27 cellular contexts compared by ENCODE assay signal in genomic region chr12:21334100-21334499, GRCh38. TPM values are rescaled to one million over a fixed set of nuclear protein-coding genes. Genes with fewer than 3 reads are reported as not detected.
"Had no signal": no experiment of that assay in that cellular context is flagged by ENCODE, and none has a peak within 500 bp of the region (broad histone marks: within the 10 kb centered on the region; RNA-seq: fewer than 3 reads in every experiment).

No MANE protein-coding gene starts in this region.

- H3K9ac ChIP-seq: SK-N-SH had no signal

- ATAC-seq: activated CD8-positive, alpha-beta T cell treated with anti-CD3 and anti-CD28 coated beads for 36 hours; activated T-cell treated with anti-CD3 and anti-CD28 coated beads, Interleukin-2, amount 50 U/mL, for 72 hours had no signal

- H3K4me2 ChIP-seq: SK-N-SH had no signal

- H3K36me3 ChIP-seq: Peyer's patch, SJCRH30 had no signal

- H3K4me3 ChIP-seq: Peyer's patch, SJCRH30 had no signal

- DNase-seq: activated CD4-positive, alpha-beta T cell treated with anti-CD3 and anti-CD28 coated beads, Interleukin-2, amount 50 U/mL, for 1 hour; activated CD4-positive, CD25-positive, alpha-beta regulatory T cell; activated CD8-positive, alpha-beta memory T cell treated with anti-CD3 and anti-CD28 coated beads, Interleukin-2, amount 50 U/mL, for 4 hours; activated CD8-positive, alpha-beta T cell treated with anti-CD3 and anti-CD28 coated beads for 36 hours; activated gamma-delta T cell treated with Interleukin-2 at 50 U/mL for 16 hours; activated naive CD4-positive, alpha-beta T cell treated with anti-CD3 and anti-CD28 coated beads, Interleukin-2, amount 10 ng/mL, durations not matched to agents 7 days and 5 days; activated naive CD8-positive, alpha-beta T cell treated with anti-CD3 and anti-CD28 coated beads for 36 hours; activated T-cell treated with anti-CD3 and anti-CD28 coated beads, Interleukin-2, amount 50 U/mL, for 72 hours; anterior cingulate cortex; KG1; NCI-H1105; NCI-H1436; NCI-H1694 treated with DMSO at 0.1 percent for 48 hours; NCI-H2029 treated with DMSO at 0.1 percent for 48 hours; NCI-H345; NCI-H510A treated with DMSO at 0.1 percent for 48 hours; Peyer's patch; Right ventricle myocardium superior; SJCRH30; SK-N-SH; T-helper 1 cell had no signal

- H3K27me3 ChIP-seq: Peyer's patch, SJCRH30 had no signal

- H3K4me1 ChIP-seq: Peyer's patch, SJCRH30 had no signal

- H3K9me3 ChIP-seq: Peyer's patch, SK-N-SH had no signal

- H3K27ac ChIP-seq: Peyer's patch, RWPE1, SJCRH30, VCaP had no signal

RNA-seq across cellular contexts. Expression of gene SLCO1A2, which starts 0.6 kb away (rescaled TPM):
- total RNA-seq: activated CD8-positive, alpha-beta T cell treated with anti-CD3 and anti-CD28 coated beads for 36 hours; activated naive CD8-positive, alpha-beta T cell treated with anti-CD3 and anti-CD28 coated beads for 36 hours; activated T-cell treated with anti-CD3 and anti-CD28 coated beads, Interleukin-2, amount 50 U/mL, for 72 hours; activated T-helper 2 cell treated with anti-CD3 and anti-CD28 coated beads, Interferon-gamma antibody, Interleukin-2, Interleukin-4, amounts not matched to agents 10 μg/mL and 5 μg/mL and 100 μg/mL, durations not matched to agents 14 hours and 24 hours and 36 hours; MCF 10A; Peyer's patch; Right ventricle myocardium superior; T-helper 2 cell treated with Interferon-gamma antibody and Interleukin-4, amounts not matched to agents 100 ng/mL and 5 ng/mL, for 36 hours had no signal
- polyA plus RNA-seq: IgD-negative memory B cell had no signal

RNA-seq across cellular contexts. Expression of gene IAPP, which starts 38.6 kb away (rescaled TPM):
- total RNA-seq: activated CD8-positive, alpha-beta T cell treated with anti-CD3 and anti-CD28 coated beads for 36 hours; activated naive CD8-positive, alpha-beta T cell treated with anti-CD3 and anti-CD28 coated beads for 36 hours; activated T-cell treated with anti-CD3 and anti-CD28 coated beads, Interleukin-2, amount 50 U/mL, for 72 hours; activated T-helper 2 cell treated with anti-CD3 and anti-CD28 coated beads, Interferon-gamma antibody, Interleukin-2, Interleukin-4, amounts not matched to agents 10 μg/mL and 5 μg/mL and 100 μg/mL, durations not matched to agents 14 hours and 24 hours and 36 hours; MCF 10A; Peyer's patch; Right ventricle myocardium superior; SJCRH30; T-helper 2 cell treated with Interferon-gamma antibody and Interleukin-4, amounts not matched to agents 100 ng/mL and 5 ng/mL, for 36 hours had no signal
- polyA plus RNA-seq: IgD-negative memory B cell, SK-N-SH had no signal
